ENCODE assay signal across 3 cellular contexts in genomic region chr22:37527081-37527752, GRCh38. TPM values are rescaled to one million over a fixed set of nuclear protein-coding genes. Genes with fewer than 3 reads are reported as not detected.
"Had no signal": no experiment of that assay in that cellular context is flagged by ENCODE, and none has a peak within 500 bp of the region (broad histone marks: within the 10 kb centered on the region; RNA-seq: fewer than 3 reads in every experiment).

No MANE protein-coding gene starts in this region.

RNA-seq across cellular contexts. Expression of gene LGALS2, which starts 52.7 kb away (rescaled TPM):
- total RNA-seq: activated CD4-positive, alpha-beta memory T cell treated with anti-CD3 and anti-CD28 coated beads, Interleukin-2, amount 10 ng/mL, durations not matched to agents 7 days and 5 days; activated CD8-positive, alpha-beta memory T cell treated with anti-CD3 and anti-CD28 coated beads, Interleukin-2, amount 10 ng/mL, durations not matched to agents 7 days and 5 days; Right ventricle myocardium superior had no signal
